Comparison of ENCODE assay signal across 18 cellular contexts in genomic region chr6:170112583-170112860, GRCh38.
"Had no signal": no experiment of that assay in that cellular context is flagged by ENCODE, and none has a peak within 500 bp of the region (broad histone marks: within the 10 kb centered on the region; RNA-seq: fewer than 3 reads in every experiment).

No MANE protein-coding gene starts in this region.

- H3K4me3 ChIP-seq: ascending aorta, left ventricle myocardium inferior, neural progenitor cell, suprapubic skin had no signal

- DNase-seq: activated CD4-positive, alpha-beta T cell treated with anti-CD3 and anti-CD28 coated beads, Interleukin-2, amount 10 ng/mL, durations not matched to agents 7 days and 5 days; activated CD8-positive, alpha-beta T cell treated with anti-CD3 and anti-CD28 coated beads, Interleukin-2, amount 10 ng/mL, durations not matched to agents 7 days and 5 days; activated T-cell treated with anti-CD3 and anti-CD28 coated beads, Interleukin-2, amount 50 U/mL, for 4 hours; brain microvascular endothelial cell; central memory CD4-positive, alpha-beta T cell; effector memory CD4-positive, alpha-beta T cell; foreskin melanocyte; left ventricle myocardium inferior; retina; trophoblast cell had no signal

- H3K27ac ChIP-seq: ascending aorta, brain microvascular endothelial cell, left ventricle myocardium inferior, neural progenitor cell, suprapubic skin had no signal

- H3K4me1 ChIP-seq: ascending aorta, neural progenitor cell had no signal

- H3K27me3 ChIP-seq: ascending aorta, brain microvascular endothelial cell, neural progenitor cell had no signal

- H3K9me3 ChIP-seq: ascending aorta, left ventricle myocardium inferior, suprapubic skin had no signal

- H3K36me3 ChIP-seq: ascending aorta, brain microvascular endothelial cell, left ventricle myocardium inferior, neural progenitor cell, suprapubic skin had no signal

- H2AFZ ChIP-seq: neural progenitor cell had no signal

- ATAC-seq: activated CD8-positive, alpha-beta T cell treated with anti-CD3 and anti-CD28 coated beads, Interleukin-2, amount 10 ng/mL, durations not matched to agents 7 days and 5 days; activated naive CD4-positive, alpha-beta T cell treated with anti-CD3 and anti-CD28 coated beads, Interleukin-2, amount 50 U/mL, for 72 hours; activated T-cell treated with anti-CD3 and anti-CD28 coated beads, Interleukin-2, amount 50 U/mL, for 4 hours; esophagus mucosa; naive thymus-derived CD8-positive, alpha-beta T cell; stimulated activated effector memory CD8-positive, alpha-beta T cell treated with anti-CD3 and anti-CD28 coated beads, Interleukin-12 subunit alpha, Interleukin-12 subunit beta, amount 100 ng/mL, for 72 hours; stimulated activated naive CD8-positive, alpha-beta T cell treated with anti-CD3 and anti-CD28 coated beads, Interleukin-15, amount 100 ng/mL, for 72 hours had no signal

- H3K4me2 ChIP-seq: neural progenitor cell had no signal

- H3K9ac ChIP-seq: neural progenitor cell had no signal
